20 cellular contexts compared by ENCODE assay signal in genomic region chr11:67397986-67398660, GRCh38. TPM values are rescaled to one million over a fixed set of nuclear protein-coding genes. Genes with fewer than 3 reads are reported as not detected.
DNase-seq lines count a peak whose midpoint lies in the region; ATAC-seq, FAIRE-seq and TF ChIP-seq lines count a peak whose summit lies in the region.
"Had no signal": no experiment of that assay in that cellular context is flagged by ENCODE, and none has a peak within 500 bp of the region (broad histone marks: within the 10 kb centered on the region; RNA-seq: fewer than 3 reads in every experiment).

No MANE protein-coding gene starts in this region.

- H3K4me2 ChIP-seq in A549 (no peak overlapping the region), endothelial cell of umbilical vein (ENCODE audit: insufficient read depth, low read length) (no peak overlapping the region)

- H3K36me3 Mint-ChIP-seq in CD4-positive, alpha-beta memory T cell: peaks cover 20 to 35% of the 10 kb centered on the region in 2 donors
- peaks cover 52% of the 10 kb centered on the region for H3K36me3 Mint-ChIP-seq in activated CD4-positive, alpha-beta memory T cell treated with anti-CD3 and anti-CD28 coated beads, Interleukin-2, amount 10 ng/mL, durations not matched to agents 7 days and 5 days (ENCODE audit: low read depth)

- no peak overlapping the region for H3K27ac ChIP-seq in A549
- no peak overlapping the region for H3K27ac ChIP-seq in CD4-positive, alpha-beta memory T cell (ENCODE audit: low read depth, low read length)
- H3K27ac ChIP-seq in endothelial cell of umbilical vein (ENCODE audit: insufficient read depth, low read depth, low read length): no peak overlapping the region
- H3K27ac ChIP-seq: C4-2B, foreskin keratinocyte had no signal

- FAIRE-seq in A549 (lab: Jason Lieb, UNC) (no peak), endothelial cell of umbilical vein (lab: Jason Lieb, UNC) (no peak)

- H3K9me3 ChIP-seq in A549: no peaks in the 10 kb centered on the region
- H3K9me3 ChIP-seq in CD4-positive, alpha-beta memory T cell (ENCODE audit: control insufficient read depth in 1 of 2, low read length in 2 of 2): no peaks in the 10 kb centered on the region
- H3K9me3 ChIP-seq in endothelial cell of umbilical vein (replicated peaks; ENCODE audit: control insufficient read depth, insufficient read depth, low read length): no peaks in the 10 kb centered on the region

- H3K9me1 ChIP-seq in endothelial cell of umbilical vein (replicated peaks; ENCODE audit: control insufficient read depth, extremely low read depth, insufficient read depth, low read length): no peaks in the 10 kb centered on the region

- peak overlapping the region; percentile 36 to 87 (median 74) for H3K27ac Mint-ChIP-seq in CD4-positive, alpha-beta memory T cell
- peak overlapping the region; percentile 61 for H3K27ac Mint-ChIP-seq in activated CD4-positive, alpha-beta memory T cell treated with anti-CD3 and anti-CD28 coated beads, Interleukin-2, amount 10 ng/mL, durations not matched to agents 7 days and 5 days
- H3K27ac Mint-ChIP-seq: endodermal cell had no signal

- no peak overlapping the region for H2AFZ ChIP-seq in endothelial cell of umbilical vein (ENCODE audit: low read depth, low read length)

- CTCF ChIA-PET in A549 (lab: Yijun Ruan, JAX) (interaction anchor here (1.0 to 46.2 kb wide), 5 partner anchors 17 to 136 kb away, joined by 3 to 1913 read pairs (median 4); partner anchors contain the start of genes CLCF1, PITPNM1, POLD4 and RAD9A), endothelial cell of umbilical vein (lab: Charles Lee) (interaction anchor here (1.4 to 2.7 kb wide), 2 partner anchors 9 to 16 kb away, joined by 6 to 9 read pairs; no protein-coding TSS in a partner anchor), HEK293T (lab: Yijun Ruan, JAX) (no interaction called here)
- CTCF ChIA-PET in CD4-positive, alpha-beta memory T cell (lab: Charles Lee; ENCODE audit: partially characterized antibody): interaction anchor here (0.8 kb wide), 1 partner anchor 15 kb away, joined by 3 read pairs; no protein-coding TSS in a partner anchor
- CTCF ChIA-PET in activated CD4-positive, alpha-beta memory T cell treated with anti-CD3 and anti-CD28 coated beads, Interleukin-2, amount 10 ng/mL, durations not matched to agents 7 days and 5 days (lab: Charles Lee): interaction anchor here (1.2 kb wide), 1 partner anchor 47 kb away, joined by 3 read pairs; no protein-coding TSS in a partner anchor

- no peak for TF ChIP-seq CTCF in A549 (IDR thresholded peaks at IDR 0.05)
- TF ChIP-seq CTCF in endothelial cell of umbilical vein (IDR thresholded peaks at IDR 0.05; ENCODE audit: extremely low read depth in 1 of 2, insufficient read depth in 1 of 2, low read depth in 1 of 2, low read length in 2 of 2): no peak

- dilution Hi-C loops in endothelial cell of umbilical vein (cut with MboI; ENCODE audit: extremely low pct_ligation_motif_present, low sequenced_read_pairs): no loop called here

- H3K4me3 ChIP-seq in A549 (no peak overlapping the region), endothelial cell of umbilical vein (replicated peaks in 1 of 3; ENCODE audit: insufficient read depth in 1 of 3, low read depth in 1 of 3, low read length in 3 of 3) (no peak overlapping the region)
- H3K4me3 ChIP-seq in CD4-positive, alpha-beta memory T cell (ENCODE audit: low read length in 2 of 2): no peak overlapping the region
- H3K4me3 ChIP-seq: lung had no signal

- POLR2A ChIA-PET in A549 (lab: Yijun Ruan, JAX) (interaction anchor here (1.2 kb wide), 1 partner anchor 44 kb away, joined by 3 read pairs; no protein-coding TSS in a partner anchor), endothelial cell of umbilical vein (lab: Charles Lee) (no interaction called here), HEK293T (lab: Yijun Ruan, JAX) (interaction anchor here (0.8 kb wide), 1 partner anchor 9 kb away, joined by 3 read pairs; no protein-coding TSS in a partner anchor)
- POLR2A ChIA-PET in CD4-positive, alpha-beta memory T cell (lab: Charles Lee; ENCODE audit: partially characterized antibody): interaction anchor here (1.9 to 21.5 kb wide), 4 partner anchors 10 to 90 kb away, joined by 16 to 2262 read pairs (median 227); partner anchors contain the start of genes AIP, CARNS1, PTPRCAP and RPS6KB2
- POLR2A ChIA-PET in activated CD4-positive, alpha-beta memory T cell treated with anti-CD3 and anti-CD28 coated beads, Interleukin-2, amount 10 ng/mL, durations not matched to agents 7 days and 5 days (lab: Charles Lee): interaction anchor here (1.9 to 10.7 kb wide), 2 partner anchors 10 to 36 kb away, joined by 8 to 361 read pairs; partner anchors contain the start of genes PTPRCAP and RPS6KB2

- H3K4me1 Mint-ChIP-seq in CD4-positive, alpha-beta memory T cell: peaks cover 22 to 61% (median 44%) of the 10 kb centered on the region in 4 donors
- H3K4me1 Mint-ChIP-seq in activated CD4-positive, alpha-beta memory T cell treated with anti-CD3 and anti-CD28 coated beads, Interleukin-2, amount 10 ng/mL, durations not matched to agents 7 days and 5 days: peaks cover 69% of the 10 kb centered on the region

- 88% methylated on average over 22 of the region's 24 CpGs for whole genome bisulfite sequencing in A549 (ENCODE audit: missing lambda C conversion rate)

- no peak for TF ChIP-seq RAD21 in A549 (conservative IDR thresholded peaks at IDR 0.05 in 1 of 2, IDR thresholded peaks at IDR 0.05 in 1 of 2)

- no peaks in the 10 kb centered on the region for H3K27me3 Mint-ChIP-seq in CD4-positive, alpha-beta memory T cell
- no peaks in the 10 kb centered on the region for H3K27me3 Mint-ChIP-seq in activated CD4-positive, alpha-beta memory T cell treated with anti-CD3 and anti-CD28 coated beads, Interleukin-2, amount 10 ng/mL, durations not matched to agents 7 days and 5 days

- intact Hi-C loops in CD4-positive, alpha-beta memory T cell (cut with micrococcal nuclease): no loop called here
- intact Hi-C loops in endothelial cell of umbilical vein (cut with micrococcal nuclease): no loop called here

- no peak overlapping the region for H3K9ac ChIP-seq in endothelial cell of umbilical vein (replicated peaks; ENCODE audit: extremely low read depth, insufficient read depth, low read length)

- no peak for TF ChIP-seq POLR2A in A549 (IDR thresholded peaks at IDR 0.05; ENCODE audit: low read length)
- no peak for TF ChIP-seq POLR2A in endothelial cell of umbilical vein (IDR thresholded peaks at IDR 0.05; ENCODE audit: low read depth, low read length)

- H3K4me1 ChIP-seq in A549: peaks cover 15% of the 10 kb centered on the region
- peaks cover 58% of the 10 kb centered on the region for H3K4me1 ChIP-seq in CD4-positive, alpha-beta memory T cell (ENCODE audit: insufficient read depth, low read length)
- H3K4me1 ChIP-seq in endothelial cell of umbilical vein (ENCODE audit: control insufficient read depth, extremely low read depth, insufficient read depth, low read length): peaks cover 19% of the 10 kb centered on the region
- H3K4me1 ChIP-seq: foreskin keratinocyte had no signal

- ATAC-seq in A549 (no peak), GM21786 (IDR thresholded peaks at IDR 0.05; ENCODE audit: unreplicated experiment) (no peak)
- ATAC-seq: foreskin keratinocyte, Right ventricle myocardium inferior had no signal

- no peaks in the 10 kb centered on the region for H4K20me1 ChIP-seq in endothelial cell of umbilical vein (replicated peaks; ENCODE audit: control insufficient read depth, extremely low read depth, insufficient read depth, low read length)

- TSS peak; percentile 35 for BruUV-seq in endothelial cell of umbilical vein (replicated peaks; lab: Mats Ljungman, UMichigan)

- no peaks in the 10 kb centered on the region for H3K27me3 ChIP-seq in CD4-positive, alpha-beta memory T cell (ENCODE audit: insufficient read depth, low read length)
- H3K27me3 ChIP-seq in endothelial cell of umbilical vein (ENCODE audit: control insufficient read depth in 2 of 2, insufficient read depth in 2 of 2, low read length in 2 of 2): no peaks in the 10 kb centered on the region
- H3K27me3 ChIP-seq: foreskin keratinocyte had no signal

- H3K36me3 ChIP-seq in CD4-positive, alpha-beta memory T cell (ENCODE audit: insufficient read depth, low read length): peaks cover 28% of the 10 kb centered on the region
- peaks cover 6 to 27% of the 10 kb centered on the region in 2 experiments for H3K36me3 ChIP-seq in endothelial cell of umbilical vein (ENCODE audit: control insufficient read depth in 2 of 2, extremely low read depth in 1 of 2, insufficient read depth in 2 of 2, low read length in 2 of 2)

- H3K9me3 Mint-ChIP-seq in CD4-positive, alpha-beta memory T cell: no peaks in the 10 kb centered on the region
- no peaks in the 10 kb centered on the region for H3K9me3 Mint-ChIP-seq in activated CD4-positive, alpha-beta memory T cell treated with anti-CD3 and anti-CD28 coated beads, Interleukin-2, amount 10 ng/mL, durations not matched to agents 7 days and 5 days
- H3K9me3 Mint-ChIP-seq: endodermal cell had no signal

- DNase-seq in A549 (ENCODE audit: low read depth in 1 of 2, low spot score in 1 of 2) (no peak), endothelial cell of umbilical vein (ENCODE audit: low read depth, low spot score) (no peak), CD1c-positive myeloid dendritic cell (ENCODE audit: extremely low spot score) (no peak), HEK293T (ENCODE audit: extremely low spot score) (no peak)
- DNase-seq in CD4-positive, alpha-beta memory T cell: no peak
- no peak for DNase-seq in activated CD4-positive, alpha-beta memory T cell treated with anti-CD3 and anti-CD28 coated beads, Interleukin-2, amount 10 ng/mL, durations not matched to agents 7 days and 5 days
- DNase-seq: activated CD4-positive, alpha-beta T cell treated with anti-CD3 and anti-CD28 coated beads for 48 hours; endodermal cell; foreskin keratinocyte; KBM-7; NCI-H1417 treated with DMSO at 0.1 percent for 48 hours; NCI-H2227 treated with DMSO at 0.1 percent for 48 hours; NK-92 treated with Interleukin-12 subunit alpha and Interleukin-12 subunit beta, amount 100 ng/mL, for 24 hours; occipital lobe; stimulated activated CD4-positive, alpha-beta T cell treated with anti-CD3 and anti-CD28 coated beads, Interleukin-4, amount 100 ng/mL, for 4 hours; T1000 had no signal

- TF ChIP-seq EP300 in A549 (IDR thresholded peaks at IDR 0.05): no peak

- peak overlapping the region in 7 of 8 donors; percentile 23 to 77 (median 61) for H3K4me3 Mint-ChIP-seq in CD4-positive, alpha-beta memory T cell
- peak overlapping the region; percentile 37 for H3K4me3 Mint-ChIP-seq in activated CD4-positive, alpha-beta memory T cell treated with anti-CD3 and anti-CD28 coated beads, Interleukin-2, amount 10 ng/mL, durations not matched to agents 7 days and 5 days
- H3K4me3 Mint-ChIP-seq: endodermal cell had no signal

- H3K79me2 ChIP-seq in endothelial cell of umbilical vein (ENCODE audit: control insufficient read depth, insufficient read depth, low read length): peaks cover 19% of the 10 kb centered on the region

RNA-seq across cellular contexts. Expression of gene PPP1CA, which starts 3.5 kb away (rescaled TPM):
- polyA plus RNA-seq in A549 (2011; rRNA removed) (174 and 178 TPM in 2 replicates), A549 (2017; fragmentation: RNase III; extraction: RNeasy Plus Mini Kit Qiagen cat#74134 plus additional on column Dnase treatment) (200 to 208 TPM (median 205 TPM) in 3 replicates), endothelial cell of umbilical vein (419 and 446 TPM in 2 replicates)
- polyA plus RNA-seq in A549 (2012; cell fraction: cytosol; rRNA removed): 405 and 423 TPM in 2 replicates
- polyA plus RNA-seq in A549 (2012; cell fraction: nucleus; rRNA removed): 324 and 334 TPM in 2 replicates
- polyA minus RNA-seq in A549 (2011; rRNA and poly(A)+ RNA removed): 239 and 243 TPM in 2 replicates
- 100 to 1,000 TPM; 159 to 161 TPM for total RNA-seq in CD4-positive, alpha-beta memory T cell
- polyA plus RNA-seq in CD4-positive, alpha-beta memory T cell: 100 to 1,000 TPM; 474 to 774 TPM
- total RNA-seq in activated CD4-positive, alpha-beta memory T cell treated with anti-CD3 and anti-CD28 coated beads, Interleukin-2, amount 10 ng/mL, durations not matched to agents 7 days and 5 days: 100 to 1,000 TPM; 308 to 315 TPM
- 192 and 202 TPM in 2 replicates for total RNA-seq in endothelial cell of umbilical vein
- polyA plus RNA-seq in endothelial cell of umbilical vein (2011; cell fraction: cytosol; rRNA removed): 287 and 295 TPM in 2 replicates
- 126 and 127 TPM in 2 replicates for polyA plus RNA-seq in endothelial cell of umbilical vein (2011; cell fraction: nucleus; rRNA removed)
- polyA plus RNA-seq in endothelial cell of umbilical vein (2012): 168 and 197 TPM in 2 replicates
- 148 and 170 TPM in 2 replicates for polyA minus RNA-seq in endothelial cell of umbilical vein
- 131 TPM for polyA minus RNA-seq in endothelial cell of umbilical vein (2011; cell fraction: cytosol; rRNA and poly(A)+ RNA removed)
- 30.2 and 40.7 TPM in 2 replicates for polyA minus RNA-seq in endothelial cell of umbilical vein (2011; cell fraction: nucleus; rRNA and poly(A)+ RNA removed)

RNA-seq across cellular contexts. Expression of gene TBC1D10C, which starts 5.8 kb away (rescaled TPM):
- not detected in 2 replicates for polyA plus RNA-seq in A549 (2011; rRNA removed)
- polyA plus RNA-seq in A549 (2012; cell fraction: cytosol; rRNA removed): 0.06 TPM in 1 of 2 replicates, not detected in the other
- polyA plus RNA-seq in A549 (2012; cell fraction: nucleus; rRNA removed): 0.28 TPM in 1 of 2 replicates, not detected in the other
- 0.08 TPM in 1 of 3 replicates, not detected in the others for polyA plus RNA-seq in A549 (2017; fragmentation: RNase III; extraction: RNeasy Plus Mini Kit Qiagen cat#74134 plus additional on column Dnase treatment)
- not detected in 2 replicates for polyA minus RNA-seq in A549 (2011; rRNA and poly(A)+ RNA removed)
- total RNA-seq in CD4-positive, alpha-beta memory T cell: 100 to 1,000 TPM; 371 to 382 TPM
- polyA plus RNA-seq in CD4-positive, alpha-beta memory T cell: 100 to 1,000 TPM; 316 to 331 TPM
- 100 to 1,000 TPM; 285 to 310 TPM for total RNA-seq in activated CD4-positive, alpha-beta memory T cell treated with anti-CD3 and anti-CD28 coated beads, Interleukin-2, amount 10 ng/mL, durations not matched to agents 7 days and 5 days
- not detected in 2 replicates for total RNA-seq in endothelial cell of umbilical vein
- not detected in 2 replicates for polyA plus RNA-seq in endothelial cell of umbilical vein
- not detected in 2 replicates for polyA plus RNA-seq in endothelial cell of umbilical vein (2011; cell fraction: cytosol; rRNA removed)
- 0.20 TPM in 1 of 2 replicates, not detected in the other for polyA plus RNA-seq in endothelial cell of umbilical vein (2011; cell fraction: nucleus; rRNA removed)
- polyA plus RNA-seq in endothelial cell of umbilical vein (2012): 0.20 and 0.26 TPM in 2 replicates
- polyA minus RNA-seq in endothelial cell of umbilical vein: 1.4 TPM in 1 of 2 replicates, not detected in the other
- polyA minus RNA-seq in endothelial cell of umbilical vein (2011; cell fraction: cytosol; rRNA and poly(A)+ RNA removed): not detected
- polyA minus RNA-seq in endothelial cell of umbilical vein (2011; cell fraction: nucleus; rRNA and poly(A)+ RNA removed): not detected in 2 replicates
- total RNA-seq: foreskin keratinocyte had no signal
- polyA plus RNA-seq: foreskin keratinocyte had no signal

RNA-seq across cellular contexts. Expression of gene RAD9A, which starts 6.3 kb away (rescaled TPM):
- polyA plus RNA-seq in A549 (2011; rRNA removed) (19.0 and 19.6 TPM in 2 replicates), A549 (2017; fragmentation: RNase III; extraction: RNeasy Plus Mini Kit Qiagen cat#74134 plus additional on column Dnase treatment) (41.6 to 43.7 TPM (median 43.0 TPM) in 3 replicates), endothelial cell of umbilical vein (22.2 and 25.5 TPM in 2 replicates)
- 56.6 and 74.8 TPM in 2 replicates for polyA plus RNA-seq in A549 (2012; cell fraction: cytosol; rRNA removed)
- 286 and 297 TPM in 2 replicates for polyA plus RNA-seq in A549 (2012; cell fraction: nucleus; rRNA removed)
- polyA minus RNA-seq in A549 (2011; rRNA and poly(A)+ RNA removed): 12.8 and 14.6 TPM in 2 replicates
- total RNA-seq in CD4-positive, alpha-beta memory T cell: 10 to 100 TPM; 51.8 to 55.9 TPM
- polyA plus RNA-seq in CD4-positive, alpha-beta memory T cell: 1 to 10 TPM; 6.7 to 8.3 TPM
- total RNA-seq in activated CD4-positive, alpha-beta memory T cell treated with anti-CD3 and anti-CD28 coated beads, Interleukin-2, amount 10 ng/mL, durations not matched to agents 7 days and 5 days: 10 to 100 TPM; 48.0 to 53.9 TPM
- total RNA-seq in endothelial cell of umbilical vein: 18.4 and 24.6 TPM in 2 replicates
- polyA plus RNA-seq in endothelial cell of umbilical vein (2011; cell fraction: cytosol; rRNA removed): 8.0 and 14.2 TPM in 2 replicates
- 93.4 and 97.2 TPM in 2 replicates for polyA plus RNA-seq in endothelial cell of umbilical vein (2011; cell fraction: nucleus; rRNA removed)
- 13.7 and 14.0 TPM in 2 replicates for polyA plus RNA-seq in endothelial cell of umbilical vein (2012)
- 8.2 and 9.1 TPM in 2 replicates for polyA minus RNA-seq in endothelial cell of umbilical vein
- 6.8 TPM for polyA minus RNA-seq in endothelial cell of umbilical vein (2011; cell fraction: cytosol; rRNA and poly(A)+ RNA removed)
- polyA minus RNA-seq in endothelial cell of umbilical vein (2011; cell fraction: nucleus; rRNA and poly(A)+ RNA removed): 16.2 and 18.6 TPM in 2 replicates

RNA-seq across cellular contexts. Expression of gene CARNS1, which starts 17.4 kb away (rescaled TPM):
- polyA plus RNA-seq in A549 (2011; rRNA removed) (0.08 and 0.15 TPM in 2 replicates), A549 (2017; fragmentation: RNase III; extraction: RNeasy Plus Mini Kit Qiagen cat#74134 plus additional on column Dnase treatment) (0.09 to 0.12 TPM (median 0.10 TPM) in 3 replicates), endothelial cell of umbilical vein (0.14 and 0.27 TPM in 2 replicates)
- 0.08 and 0.12 TPM in 2 replicates for polyA plus RNA-seq in A549 (2012; cell fraction: cytosol; rRNA removed)
- polyA plus RNA-seq in A549 (2012; cell fraction: nucleus; rRNA removed): 0.55 and 0.59 TPM in 2 replicates
- 0.21 TPM in 1 of 2 replicates, not detected in the other for polyA minus RNA-seq in A549 (2011; rRNA and poly(A)+ RNA removed)
- total RNA-seq in CD4-positive, alpha-beta memory T cell: 1 to 10 TPM; 2.3 to 3.3 TPM
- polyA plus RNA-seq in CD4-positive, alpha-beta memory T cell: under 1 TPM; 0.45 to 0.81 TPM
- total RNA-seq in activated CD4-positive, alpha-beta memory T cell treated with anti-CD3 and anti-CD28 coated beads, Interleukin-2, amount 10 ng/mL, durations not matched to agents 7 days and 5 days: 1 to 10 TPM in 1 of 2 experiments, under 1 TPM in 1; 0.76 to 1.1 TPM
- total RNA-seq in endothelial cell of umbilical vein: 0.16 and 0.35 TPM in 2 replicates
- 0.04 and 0.08 TPM in 2 replicates for polyA plus RNA-seq in endothelial cell of umbilical vein (2011; cell fraction: cytosol; rRNA removed)
- polyA plus RNA-seq in endothelial cell of umbilical vein (2011; cell fraction: nucleus; rRNA removed): 0.62 and 0.76 TPM in 2 replicates
- 0.11 and 0.16 TPM in 2 replicates for polyA plus RNA-seq in endothelial cell of umbilical vein (2012)
- 0.13 and 0.22 TPM in 2 replicates for polyA minus RNA-seq in endothelial cell of umbilical vein
- polyA minus RNA-seq in endothelial cell of umbilical vein (2011; cell fraction: cytosol; rRNA and poly(A)+ RNA removed): not detected
- 0.19 TPM in 1 of 2 replicates, not detected in the other for polyA minus RNA-seq in endothelial cell of umbilical vein (2011; cell fraction: nucleus; rRNA and poly(A)+ RNA removed)
- total RNA-seq: foreskin keratinocyte had no signal
- polyA plus RNA-seq: foreskin keratinocyte had no signal

RNA-seq across cellular contexts. Expression of gene CLCF1, which starts 24.7 kb away (rescaled TPM):
- 23.9 and 25.8 TPM in 2 replicates for polyA plus RNA-seq in A549 (2011; rRNA removed)
- 75.7 and 103 TPM in 2 replicates for polyA plus RNA-seq in A549 (2012; cell fraction: cytosol; rRNA removed)
- 204 and 212 TPM in 2 replicates for polyA plus RNA-seq in A549 (2012; cell fraction: nucleus; rRNA removed)
- polyA plus RNA-seq in A549 (2017; fragmentation: RNase III; extraction: RNeasy Plus Mini Kit Qiagen cat#74134 plus additional on column Dnase treatment): 31.0 to 37.1 TPM (median 36.0 TPM) in 3 replicates
- polyA minus RNA-seq in A549 (2011; rRNA and poly(A)+ RNA removed): 14.6 and 17.5 TPM in 2 replicates
- 1 to 10 TPM; 5.4 to 6.4 TPM for total RNA-seq in CD4-positive, alpha-beta memory T cell
- polyA plus RNA-seq in CD4-positive, alpha-beta memory T cell: 1 to 10 TPM in 1 of 2 donors, under 1 TPM in 1; 0.45 to 4.4 TPM
- total RNA-seq in activated CD4-positive, alpha-beta memory T cell treated with anti-CD3 and anti-CD28 coated beads, Interleukin-2, amount 10 ng/mL, durations not matched to agents 7 days and 5 days: under 1 TPM; 0.65 to 0.71 TPM
- 5.7 and 5.8 TPM in 2 replicates for total RNA-seq in endothelial cell of umbilical vein
- polyA plus RNA-seq in endothelial cell of umbilical vein: 6.5 and 8.7 TPM in 2 replicates
- 4.3 and 4.7 TPM in 2 replicates for polyA plus RNA-seq in endothelial cell of umbilical vein (2011; cell fraction: cytosol; rRNA removed)
- polyA plus RNA-seq in endothelial cell of umbilical vein (2011; cell fraction: nucleus; rRNA removed): 9.3 TPM in 2 replicates
- 4.2 and 6.0 TPM in 2 replicates for polyA plus RNA-seq in endothelial cell of umbilical vein (2012)
- polyA minus RNA-seq in endothelial cell of umbilical vein: 2.1 TPM in 2 replicates
- polyA minus RNA-seq in endothelial cell of umbilical vein (2011; cell fraction: cytosol; rRNA and poly(A)+ RNA removed): 4.3 TPM
- polyA minus RNA-seq in endothelial cell of umbilical vein (2011; cell fraction: nucleus; rRNA and poly(A)+ RNA removed): 1.4 and 1.8 TPM in 2 replicates
- total RNA-seq: occipital lobe had no signal

Comparison
In these comparisons a context has a peak if more than half of its experiments do, and no peak if none do; other contexts are left out.
1. RNA of gene TBC1D10C, which starts 5.8 kb away (total RNA-seq): 371 to 382 TPM in CD4-positive, alpha-beta memory T cell and 285 to 310 TPM in activated CD4-positive, alpha-beta memory T cell treated with anti-CD3 and anti-CD28 coated beads, Interleukin-2, amount 10 ng/mL, durations not matched to agents 7 days and 5 days; not detected in endothelial cell of umbilical vein; every median in the first group is over 100 times any median in the second.